ENCODE assay signal across 11 cellular contexts in the genomic region with DNA sequence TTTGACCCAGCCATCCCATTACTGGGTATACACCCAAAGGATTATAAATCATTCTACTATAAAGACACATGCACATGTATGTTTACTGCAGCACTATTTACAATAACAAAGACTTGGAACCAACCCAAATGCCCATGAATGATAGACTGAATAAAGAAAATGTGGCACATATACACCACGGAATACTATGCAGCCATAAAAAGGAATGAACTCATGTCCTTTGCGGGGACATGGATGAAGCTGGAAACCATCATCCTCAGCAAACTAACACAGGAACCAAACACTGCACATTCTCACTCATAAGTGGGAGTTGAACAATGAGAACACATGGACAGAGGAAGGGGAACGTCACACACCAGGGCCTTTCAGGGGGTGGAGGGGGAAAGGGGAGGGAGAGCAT. TPM values are rescaled to one million over a fixed set of nuclear protein-coding genes. Genes with fewer than 3 reads are reported as not detected.
"Had no signal": no experiment of that assay in that cellular context is flagged by ENCODE, and none has a peak within 500 bp of the region (broad histone marks: within the 10 kb centered on the region; RNA-seq: fewer than 3 reads in every experiment).

No MANE protein-coding gene starts in this region.

RNA-seq across cellular contexts. Expression of a gene that starts 22.6 kb away (rescaled TPM):
- total RNA-seq: PC-9, RPMI7951, SJCRH30, SJSA1 had no signal
- polyA plus RNA-seq: SK-N-SH had no signal

RNA-seq across cellular contexts. Expression of a gene that starts 28.8 kb away (rescaled TPM):
- total RNA-seq: OCI-LY7, PC-3, PC-9, Right ventricle myocardium inferior, Right ventricle myocardium superior, RPMI7951, SJCRH30, SJSA1, SK-MEL-5, T-cell had no signal
- polyA plus RNA-seq: SK-N-SH had no signal
